In genomic region chr1:40668769-40669525, GRCh38 we compare ENCODE assay signal across 8 cellular contexts. TPM values are rescaled to one million over a fixed set of nuclear protein-coding genes. Genes with fewer than 3 reads are reported as not detected.
DNase-seq lines count a peak whose midpoint lies in the region; ATAC-seq and TF ChIP-seq lines count a peak whose summit lies in the region.

No MANE protein-coding gene starts in this region.

- dilution Hi-C loops in IMR-90 (cut with HindIII; ENCODE audit: low sequenced_read_pairs, unreplicated experiment), result no loop called here

- H3K4ac ChIP-seq in IMR-90 (ENCODE audit: low read depth, low read length), result no peak overlapping the region

- H2BK120ac ChIP-seq in IMR-90 (ENCODE audit: low read depth, low read length), result no peak overlapping the region

- DNase-seq in CD14-positive monocyte (ENCODE audit: low spot score) (peak; percentile 74), IMR-90 (peak; percentile 57), OCI-M1 (lab: John Stamatoyannopoulos, UW) (peak; percentile 86), activated T-cell treated with anti-CD3 and anti-CD28 coated beads for 48 hours (ENCODE audit: low read depth) (peak; percentile 78), erythroblast (lab: John Stamatoyannopoulos, UW) (peak; percentile 82 to 90)
- peak; percentile 58 to 84 (median 73) for DNase-seq in naive thymus-derived CD4-positive, alpha-beta T cell
- DNase-seq in stimulated activated effector memory CD8-positive, alpha-beta T cell treated with anti-CD3 and anti-CD28 coated beads, Interleukin-12 subunit alpha, Interleukin-12 subunit beta, amount 100 ng/mL, for 72 hours (ENCODE audit: low spot score in 2 of 2), result peak; percentile 81 to 94

- no peak overlapping the region for H4K5ac ChIP-seq in IMR-90 (ENCODE audit: low read depth, low read length)

- H3K27me3 Mint-ChIP-seq in CD14-positive monocyte (ENCODE audit: low read depth in 3 of 3), result peaks cover 5 to 15% (median 15%) of the 10 kb centered on the region in 3 donors
- peaks cover 0 to 16% (median 0%) of the 10 kb centered on the region in 5 donors for H3K27me3 Mint-ChIP-seq in naive thymus-derived CD4-positive, alpha-beta T cell

- no peaks in the 10 kb centered on the region for H3K9me3 ChIP-seq in IMR-90 (ENCODE audit: control insufficient read depth, insufficient read depth, low read length)
- no peaks in the 10 kb centered on the region for H3K9me3 ChIP-seq in naive thymus-derived CD4-positive, alpha-beta T cell (ENCODE audit: control insufficient read depth in 2 of 3, low read length in 3 of 3)

- TF ChIP-seq CTCF in CD14-positive monocyte (IDR thresholded peaks at IDR 0.05), result peak; percentile 97
- TF ChIP-seq CTCF in IMR-90 (conservative IDR thresholded peaks at IDR 0.05; ENCODE audit: low read depth, low read length), result peak; percentile 79

- H3K18ac ChIP-seq in IMR-90 (ENCODE audit: low read depth, low read length), result no peak overlapping the region

- no peaks in the 10 kb centered on the region for H4K20me1 ChIP-seq in IMR-90 (ENCODE audit: insufficient read depth, low read length)

- H3K36me3 Mint-ChIP-seq in CD14-positive monocyte, result no peaks in the 10 kb centered on the region
- no peaks in the 10 kb centered on the region for H3K36me3 Mint-ChIP-seq in naive thymus-derived CD4-positive, alpha-beta T cell
- no peaks in the 10 kb centered on the region for H3K36me3 Mint-ChIP-seq in stimulated activated effector memory CD8-positive, alpha-beta T cell treated with anti-CD3 and anti-CD28 coated beads, Interleukin-12 subunit alpha, Interleukin-12 subunit beta, amount 100 ng/mL, for 72 hours

- WGBS in IMR-90 (ENCODE audit: extremely low coverage in 2 of 2, insufficient read length in 1 of 2), 2 experiments, result 0% methylated on average over 6 of the region's 21 CpGs; no CpG with 5 or more reads in 1 of the 2 experiments

- H3K4me1 Mint-ChIP-seq in CD14-positive monocyte, result peaks cover 16% of the 10 kb centered on the region
- H3K4me1 Mint-ChIP-seq in naive thymus-derived CD4-positive, alpha-beta T cell, result peaks cover 8 to 22% (median 17%) of the 10 kb centered on the region in 7 donors
- peaks cover 10% of the 10 kb centered on the region for H3K4me1 Mint-ChIP-seq in stimulated activated effector memory CD8-positive, alpha-beta T cell treated with anti-CD3 and anti-CD28 coated beads, Interleukin-12 subunit alpha, Interleukin-12 subunit beta, amount 100 ng/mL, for 72 hours

- no peak overlapping the region for H3K4me3 ChIP-seq in IMR-90 (ENCODE audit: insufficient read depth, low read depth, low read length)
- peak overlapping the region; percentile 35 for H3K4me3 ChIP-seq in naive thymus-derived CD4-positive, alpha-beta T cell (ENCODE audit: low read length)

- no peak for TF ChIP-seq POLR2A in IMR-90 (IDR thresholded peaks at IDR 0.05; ENCODE audit: low read depth, low read length)
- no peak for TF ChIP-seq POLR2A in erythroblast (IDR thresholded peaks at IDR 0.05; ENCODE audit: low read length)

- peak overlapping the region; percentile 75 for H2AFZ ChIP-seq in IMR-90 (replicated peaks; ENCODE audit: low read length, poor library complexity)

- no peak overlapping the region for H2AK9ac ChIP-seq in IMR-90 (replicated peaks; ENCODE audit: low read depth, low read length, poor library complexity)

- H4K91ac ChIP-seq in IMR-90 (ENCODE audit: insufficient read depth, low read depth, low read length), result no peak overlapping the region

- no peaks in the 10 kb centered on the region for H3K79me1 ChIP-seq in IMR-90 (ENCODE audit: low read depth in 1 of 2, low read length in 2 of 2)

- H3K4me2 ChIP-seq in IMR-90 (ENCODE audit: low read depth, low read length), result no peak overlapping the region

- H2AK5ac ChIP-seq in IMR-90 (ENCODE audit: low read depth, low read length), result no peak overlapping the region

- no peak overlapping the region for H3K27ac Mint-ChIP-seq in CD14-positive monocyte
- H3K27ac Mint-ChIP-seq in naive thymus-derived CD4-positive, alpha-beta T cell, result no peak overlapping the region
- peak overlapping the region; percentile 72 for H3K27ac Mint-ChIP-seq in stimulated activated effector memory CD8-positive, alpha-beta T cell treated with anti-CD3 and anti-CD28 coated beads, Interleukin-12 subunit alpha, Interleukin-12 subunit beta, amount 100 ng/mL, for 72 hours

- H3K4me3 Mint-ChIP-seq in CD14-positive monocyte, result peak overlapping the region; percentile 39 to 46
- H3K4me3 Mint-ChIP-seq in naive thymus-derived CD4-positive, alpha-beta T cell, result peak overlapping the region in 8 of 10 donors; percentile 36 to 68 (median 54)
- peak overlapping the region; percentile 65 for H3K4me3 Mint-ChIP-seq in stimulated activated effector memory CD8-positive, alpha-beta T cell treated with anti-CD3 and anti-CD28 coated beads, Interleukin-12 subunit alpha, Interleukin-12 subunit beta, amount 100 ng/mL, for 72 hours

- H3K27ac ChIP-seq in IMR-90 (ENCODE audit: insufficient read depth, low read length), result no peak overlapping the region
- no peak overlapping the region for H3K27ac ChIP-seq in naive thymus-derived CD4-positive, alpha-beta T cell (ENCODE audit: low read depth, low read length)

- CTCF ChIA-PET in IMR-90 (lab: Yijun Ruan, JAX), result interaction anchor here (0.6 to 0.9 kb wide), 2 partner anchors 12 to 65 kb away, joined by 3 to 4 read pairs; no protein-coding TSS in a partner anchor
- CTCF ChIA-PET in naive thymus-derived CD4-positive, alpha-beta T cell (lab: Charles Lee), result interaction anchor here (0.8 to 1.8 kb wide), 8 partner anchors 21 to 820 kb away, joined by 3 to 17 read pairs (median 3); no protein-coding TSS in a partner anchor

- peak; percentile 70 for TF ChIP-seq RAD21 in IMR-90 (IDR thresholded peaks at IDR 0.05; ENCODE audit: low read length)

- no peak overlapping the region for H3K56ac ChIP-seq in IMR-90 (ENCODE audit: extremely low read depth, insufficient read depth, low read length)

- intact Hi-C loops in CD14-positive monocyte (cut with micrococcal nuclease) (loop anchor here in 1 of 2 donors (5.0 kb wide), 1 partner anchor 57 kb away; no protein-coding TSS in a partner anchor), IMR-90 (cut with micrococcal nuclease) (loop anchor here (1.0 to 10.0 kb wide), 4 partner anchors 38 to 527 kb away; partner anchors contain the start of gene ZNF684)
- intact Hi-C loops in naive thymus-derived CD4-positive, alpha-beta T cell (cut with micrococcal nuclease), result loop anchor here (1.0 to 5.0 kb wide), 9 partner anchors 22 to 525 kb away; partner anchors contain the start of genes NFYC (in 1 of the 2) and ZNF684 (in 1 of the 2)

- POLR2A ChIA-PET in IMR-90 (lab: Charles Lee; ENCODE audit: unreplicated experiment), result no interaction called here
- POLR2A ChIA-PET in naive thymus-derived CD4-positive, alpha-beta T cell (lab: Charles Lee), result interaction anchor here (0.6 kb wide), 1 partner anchor 137 kb away, joined by 5 read pairs; no protein-coding TSS in a partner anchor

- no peaks in the 10 kb centered on the region for H3K36me3 ChIP-seq in IMR-90 (ENCODE audit: control insufficient read depth, insufficient read depth, low read length)
- H3K36me3 ChIP-seq in naive thymus-derived CD4-positive, alpha-beta T cell (ENCODE audit: control insufficient read depth in 2 of 3, insufficient read depth in 3 of 3, low read length in 3 of 3), result no peaks in the 10 kb centered on the region

- H3K23ac ChIP-seq in IMR-90 (ENCODE audit: low read depth, low read length), result no peak overlapping the region

- H2BK15ac ChIP-seq in IMR-90 (ENCODE audit: low read depth, low read length), result no peak overlapping the region

- BruUV-seq in IMR-90 (replicated peaks; lab: Mats Ljungman, UMichigan), result no TSS peak

- H3K27me3 ChIP-seq in IMR-90 (ENCODE audit: control insufficient read depth, insufficient read depth, low read length), result peaks cover 18% of the 10 kb centered on the region
- no peaks in the 10 kb centered on the region for H3K27me3 ChIP-seq in naive thymus-derived CD4-positive, alpha-beta T cell (ENCODE audit: control insufficient read depth in 2 of 2, insufficient read depth in 2 of 2, low read length in 2 of 2)

- H3K9me1 ChIP-seq in IMR-90 (ENCODE audit: insufficient read depth, low read length), result no peaks in the 10 kb centered on the region; the same call in 1 of the 2 replicates

- no peak overlapping the region for H2BK5ac ChIP-seq in IMR-90 (ENCODE audit: low read depth, low read length, poor library complexity, severe bottlenecking)

- peaks cover 0 to 6% (median 2%) of the 10 kb centered on the region in 7 donors for H3K9me3 Mint-ChIP-seq in CD14-positive monocyte
- no peaks in the 10 kb centered on the region for H3K9me3 Mint-ChIP-seq in naive thymus-derived CD4-positive, alpha-beta T cell
- H3K9me3 Mint-ChIP-seq in stimulated activated effector memory CD8-positive, alpha-beta T cell treated with anti-CD3 and anti-CD28 coated beads, Interleukin-12 subunit alpha, Interleukin-12 subunit beta, amount 100 ng/mL, for 72 hours, result no peaks in the 10 kb centered on the region

- no peak overlapping the region for H3K14ac ChIP-seq in IMR-90 (replicated peaks; ENCODE audit: low read depth, low read length)

- H4K8ac ChIP-seq in IMR-90 (ENCODE audit: low read depth in 2 of 2, low read length in 2 of 2), result no peak overlapping the region

- no peak overlapping the region for H3K9ac ChIP-seq in IMR-90 (ENCODE audit: low read depth, low read length)

- H3K4me1 ChIP-seq in IMR-90 (ENCODE audit: control insufficient read depth, insufficient read depth, low read length), result 0 out of 2 replicates have a peak, but pooled peaks cover 2% of the 10 kb centered on the region
- peaks cover 9 to 13% of the 10 kb centered on the region in 2 donors for H3K4me1 ChIP-seq in naive thymus-derived CD4-positive, alpha-beta T cell (ENCODE audit: control insufficient read depth in 2 of 2, insufficient read depth in 2 of 2, low read length in 2 of 2)

- ATAC-seq in GM19463 (IDR thresholded peaks at IDR 0.05; ENCODE audit: unreplicated experiment) (peak; percentile 52), IMR-90 (ENCODE audit: low read depth) (peak; percentile 67; the same call in 1 of the 2 replicates)
- ATAC-seq in naive thymus-derived CD4-positive, alpha-beta T cell, result peak; percentile 82
- peak; percentile 76 for ATAC-seq in stimulated activated effector memory CD8-positive, alpha-beta T cell treated with anti-CD3 and anti-CD28 coated beads, Interleukin-12 subunit alpha, Interleukin-12 subunit beta, amount 100 ng/mL, for 72 hours

- no peak overlapping the region for H2BK20ac ChIP-seq in IMR-90 (ENCODE audit: low read depth, low read length)

- in situ Hi-C loops in IMR-90 (cut with MboI; ENCODE audit: low sequenced_read_pairs), result no loop called here

RNA-seq across cellular contexts. Expression of gene RIMS3, which starts 3.5 kb away (rescaled TPM):
- polyA plus RNA-seq in CD14-positive monocyte (under 1 TPM; 0.15 to 0.26 TPM), IMR-90 (2012; rRNA removed) (0.10 and 0.22 TPM in 2 replicates)
- 0.28 and 0.36 TPM in 2 replicates for total RNA-seq in IMR-90 (2012; rRNA removed)
- polyA plus RNA-seq in IMR-90 (2012; cell fraction: cytosol; rRNA removed), result 0.04 and 0.22 TPM in 2 replicates
- polyA plus RNA-seq in IMR-90 (2012; cell fraction: nucleus; rRNA removed; ENCODE audit: low replicate concordance), result 0.38 and 0.40 TPM in 2 replicates
- total RNA-seq in naive thymus-derived CD4-positive, alpha-beta T cell, result 1 to 10 TPM; 1.1 to 2.8 (median 2.2) TPM
- 1 to 10 TPM; 2.2 to 4.3 TPM for polyA plus RNA-seq in naive thymus-derived CD4-positive, alpha-beta T cell

RNA-seq across cellular contexts. Expression of gene NFYC, which starts 22.6 kb away (rescaled TPM):
- polyA plus RNA-seq in CD14-positive monocyte, result 10 to 100 TPM; 61.2 to 68.2 TPM
- 43.3 and 45.2 TPM in 2 replicates for total RNA-seq in IMR-90 (2012; rRNA removed)
- 62.2 and 74.6 TPM in 2 replicates for polyA plus RNA-seq in IMR-90 (2012; rRNA removed)
- 20.1 and 65.4 TPM in 2 replicates for polyA plus RNA-seq in IMR-90 (2012; cell fraction: cytosol; rRNA removed)
- polyA plus RNA-seq in IMR-90 (2012; cell fraction: nucleus; rRNA removed; ENCODE audit: low replicate concordance), result 92.4 and 108 TPM in 2 replicates
- 10 to 100 TPM; 44.2 to 88.5 (median 73.6) TPM for total RNA-seq in naive thymus-derived CD4-positive, alpha-beta T cell
- 10 to 100 TPM; 36.2 to 63.4 TPM for polyA plus RNA-seq in naive thymus-derived CD4-positive, alpha-beta T cell
